1 cellular context compared by ENCODE assay signal in the genomic region with DNA sequence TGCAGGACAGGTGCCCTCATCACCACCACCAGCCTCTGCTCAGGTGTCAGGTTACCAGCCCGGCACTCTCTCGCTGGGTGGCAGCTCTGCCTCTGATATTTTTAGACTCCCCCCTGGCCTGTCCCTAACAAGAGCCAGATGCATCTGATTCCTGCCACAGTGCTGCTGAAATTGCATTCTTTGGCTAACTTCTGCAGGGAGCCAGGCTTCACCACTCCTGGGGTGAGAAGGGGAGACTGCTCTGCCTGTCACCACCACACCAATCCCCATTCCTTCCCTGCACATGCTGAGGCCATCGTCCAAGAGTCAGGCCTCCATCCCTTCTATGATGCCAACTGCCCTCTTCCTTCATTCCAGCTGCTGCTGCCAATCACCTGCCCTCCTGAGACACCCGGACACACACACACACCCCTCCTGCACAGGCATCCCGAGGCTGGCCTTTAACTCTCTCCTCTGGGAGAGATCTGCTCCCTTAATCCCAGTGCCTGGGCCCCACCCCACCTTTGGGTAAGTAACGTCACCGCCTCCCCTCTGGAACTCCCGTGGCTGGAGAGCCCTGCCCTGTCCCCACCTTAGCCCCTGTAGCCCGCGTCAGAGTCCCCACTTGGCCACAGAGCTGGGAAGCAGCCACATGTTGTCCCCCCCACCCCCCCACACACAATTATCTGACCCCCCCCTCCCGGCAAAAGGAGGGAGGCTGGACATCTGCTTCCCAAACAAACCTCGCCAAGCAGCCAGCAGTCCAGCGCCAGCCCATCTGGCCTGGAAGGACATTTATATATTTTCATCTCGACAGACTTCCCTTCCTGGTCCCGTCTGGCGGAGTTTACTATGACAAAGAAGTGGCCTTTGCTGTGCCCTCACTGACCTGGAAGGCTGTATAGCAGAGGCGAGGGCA.
TF ChIP-seq lines count a peak whose summit lies in the region.

No MANE protein-coding gene starts in this region.

TF ChIP-seq in HepG2, 621 proteins besides CTCF, POLR2A, EP300 and RAD21:
- no peak for TF ChIP-seq DNMT3B (CRISPR knock-in tag; conservative IDR thresholded peaks at IDR 0.05)
- no peak for TF ChIP-seq ZC3H13 (CRISPR knock-in tag; IDR thresholded peaks at IDR 0.05)
- no peak for TF ChIP-seq TSC22D2 (CRISPR knock-in tag; IDR thresholded peaks at IDR 0.05; ENCODE audit: borderline replicate concordance)
- peak; percentile 34; the same call in 1 of the 2 replicates for TF ChIP-seq ZFX (CRISPR knock-in tag; IDR thresholded peaks at IDR 0.05; ENCODE audit: low read depth)
- TF ChIP-seq, protein P1, sequence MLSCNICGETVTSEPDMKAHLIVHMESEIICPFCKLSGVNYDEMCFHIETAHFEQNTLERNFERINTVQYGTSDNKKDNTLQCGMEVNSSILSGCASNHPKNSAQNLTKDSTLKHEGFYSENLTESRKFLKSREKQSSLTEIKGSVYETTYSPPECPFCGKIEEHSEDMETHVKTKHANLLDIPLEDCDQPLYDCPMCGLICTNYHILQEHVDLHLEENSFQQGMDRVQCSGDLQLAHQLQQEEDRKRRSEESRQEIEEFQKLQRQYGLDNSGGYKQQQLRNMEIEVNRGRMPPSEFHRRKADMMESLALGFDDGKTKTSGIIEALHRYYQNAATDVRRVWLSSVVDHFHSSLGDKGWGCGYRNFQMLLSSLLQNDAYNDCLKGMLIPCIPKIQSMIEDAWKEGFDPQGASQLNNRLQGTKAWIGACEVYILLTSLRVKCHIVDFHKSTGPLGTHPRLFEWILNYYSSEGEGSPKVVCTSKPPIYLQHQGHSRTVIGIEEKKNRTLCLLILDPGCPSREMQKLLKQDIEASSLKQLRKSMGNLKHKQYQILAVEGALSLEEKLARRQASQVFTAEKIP (CRISPR knock-in tag; IDR thresholded peaks at IDR 0.05; ENCODE audit: borderline replicate concordance) = no peak
- TF ChIP-seq ATRX (CRISPR knock-in tag; IDR thresholded peaks at IDR 0.05; ENCODE audit: borderline replicate concordance) = no peak
- no peak for TF ChIP-seq REL (CRISPR knock-in tag; conservative IDR thresholded peaks at IDR 0.05)
- TF ChIP-seq, protein P2, sequence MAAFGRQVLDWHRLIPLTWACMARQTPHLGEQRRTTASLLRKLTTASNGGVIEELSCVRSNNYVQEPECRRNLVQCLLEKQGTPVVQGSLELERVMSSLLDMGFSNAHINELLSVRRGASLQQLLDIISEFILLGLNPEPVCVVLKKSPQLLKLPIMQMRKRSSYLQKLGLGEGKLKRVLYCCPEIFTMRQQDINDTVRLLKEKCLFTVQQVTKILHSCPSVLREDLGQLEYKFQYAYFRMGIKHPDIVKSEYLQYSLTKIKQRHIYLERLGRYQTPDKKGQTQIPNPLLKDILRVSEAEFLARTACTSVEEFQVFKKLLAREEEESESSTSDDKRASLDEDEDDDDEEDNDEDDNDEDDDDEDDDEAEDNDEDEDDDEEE (CRISPR knock-in tag; IDR thresholded peaks at IDR 0.05) = 0 out of 2 replicates have a peak, but pooled peaks have one; percentile 43
- TF ChIP-seq NCOA1 (CRISPR knock-in tag; IDR thresholded peaks at IDR 0.05) = no peak
- TF ChIP-seq SRSF9 (IDR thresholded peaks at IDR 0.05; ENCODE audit: borderline replicate concordance, insufficient read depth, low read depth, low read length, poor library complexity, severe bottlenecking) = no peak
- peak; percentile 48; the same call in 1 of the 2 replicates for TF ChIP-seq SIX4 (CRISPR knock-in tag; IDR thresholded peaks at IDR 0.05)
- TF ChIP-seq, protein P3, sequence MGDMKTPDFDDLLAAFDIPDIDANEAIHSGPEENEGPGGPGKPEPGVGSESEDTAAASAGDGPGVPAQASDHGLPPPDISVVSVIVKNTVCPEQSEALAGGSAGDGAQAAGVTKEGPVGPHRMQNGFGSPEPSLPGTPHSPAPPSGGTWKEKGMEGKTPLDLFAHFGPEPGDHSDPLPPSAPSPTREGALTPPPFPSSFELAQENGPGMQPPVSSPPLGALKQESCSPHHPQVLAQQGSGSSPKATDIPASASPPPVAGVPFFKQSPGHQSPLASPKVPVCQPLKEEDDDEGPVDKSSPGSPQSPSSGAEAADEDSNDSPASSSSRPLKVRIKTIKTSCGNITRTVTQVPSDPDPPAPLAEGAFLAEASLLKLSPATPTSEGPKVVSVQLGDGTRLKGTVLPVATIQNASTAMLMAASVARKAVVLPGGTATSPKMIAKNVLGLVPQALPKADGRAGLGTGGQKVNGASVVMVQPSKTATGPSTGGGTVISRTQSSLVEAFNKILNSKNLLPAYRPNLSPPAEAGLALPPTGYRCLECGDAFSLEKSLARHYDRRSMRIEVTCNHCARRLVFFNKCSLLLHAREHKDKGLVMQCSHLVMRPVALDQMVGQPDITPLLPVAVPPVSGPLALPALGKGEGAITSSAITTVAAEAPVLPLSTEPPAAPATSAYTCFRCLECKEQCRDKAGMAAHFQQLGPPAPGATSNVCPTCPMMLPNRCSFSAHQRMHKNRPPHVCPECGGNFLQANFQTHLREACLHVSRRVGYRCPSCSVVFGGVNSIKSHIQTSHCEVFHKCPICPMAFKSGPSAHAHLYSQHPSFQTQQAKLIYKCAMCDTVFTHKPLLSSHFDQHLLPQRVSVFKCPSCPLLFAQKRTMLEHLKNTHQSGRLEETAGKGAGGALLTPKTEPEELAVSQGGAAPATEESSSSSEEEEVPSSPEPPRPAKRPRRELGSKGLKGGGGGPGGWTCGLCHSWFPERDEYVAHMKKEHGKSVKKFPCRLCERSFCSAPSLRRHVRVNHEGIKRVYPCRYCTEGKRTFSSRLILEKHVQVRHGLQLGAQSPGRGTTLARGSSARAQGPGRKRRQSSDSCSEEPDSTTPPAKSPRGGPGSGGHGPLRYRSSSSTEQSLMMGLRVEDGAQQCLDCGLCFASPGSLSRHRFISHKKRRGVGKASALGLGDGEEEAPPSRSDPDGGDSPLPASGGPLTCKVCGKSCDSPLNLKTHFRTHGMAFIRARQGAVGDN (CRISPR knock-in tag; IDR thresholded peaks at IDR 0.05) = 0 out of 2 replicates have a peak, but pooled peaks have one; percentile 5
- 0 out of 2 replicates have a peak, but pooled peaks have one; percentile 15 for TF ChIP-seq MYC (CRISPR knock-in tag; IDR thresholded peaks at IDR 0.05; ENCODE audit: borderline replicate concordance)
- TF ChIP-seq PRPF4 (IDR thresholded peaks at IDR 0.05; ENCODE audit: low read depth, low read length, poor library complexity, severe bottlenecking) = no peak
- no peak for TF ChIP-seq ZNF747 (CRISPR knock-in tag; IDR thresholded peaks at IDR 0.05; ENCODE audit: borderline replicate concordance)
- no peak for TF ChIP-seq SRY (CRISPR knock-in tag; IDR thresholded peaks at IDR 0.05)
